ENCODE assay signal across 8 cellular contexts in genomic region chr16:31074073-31074813, GRCh38. TPM values are rescaled to one million over a fixed set of nuclear protein-coding genes. Genes with fewer than 3 reads are reported as not detected.
DNase-seq lines count a peak whose midpoint lies in the region; ATAC-seq and TF ChIP-seq lines count a peak whose summit lies in the region.

A gene with protein sequence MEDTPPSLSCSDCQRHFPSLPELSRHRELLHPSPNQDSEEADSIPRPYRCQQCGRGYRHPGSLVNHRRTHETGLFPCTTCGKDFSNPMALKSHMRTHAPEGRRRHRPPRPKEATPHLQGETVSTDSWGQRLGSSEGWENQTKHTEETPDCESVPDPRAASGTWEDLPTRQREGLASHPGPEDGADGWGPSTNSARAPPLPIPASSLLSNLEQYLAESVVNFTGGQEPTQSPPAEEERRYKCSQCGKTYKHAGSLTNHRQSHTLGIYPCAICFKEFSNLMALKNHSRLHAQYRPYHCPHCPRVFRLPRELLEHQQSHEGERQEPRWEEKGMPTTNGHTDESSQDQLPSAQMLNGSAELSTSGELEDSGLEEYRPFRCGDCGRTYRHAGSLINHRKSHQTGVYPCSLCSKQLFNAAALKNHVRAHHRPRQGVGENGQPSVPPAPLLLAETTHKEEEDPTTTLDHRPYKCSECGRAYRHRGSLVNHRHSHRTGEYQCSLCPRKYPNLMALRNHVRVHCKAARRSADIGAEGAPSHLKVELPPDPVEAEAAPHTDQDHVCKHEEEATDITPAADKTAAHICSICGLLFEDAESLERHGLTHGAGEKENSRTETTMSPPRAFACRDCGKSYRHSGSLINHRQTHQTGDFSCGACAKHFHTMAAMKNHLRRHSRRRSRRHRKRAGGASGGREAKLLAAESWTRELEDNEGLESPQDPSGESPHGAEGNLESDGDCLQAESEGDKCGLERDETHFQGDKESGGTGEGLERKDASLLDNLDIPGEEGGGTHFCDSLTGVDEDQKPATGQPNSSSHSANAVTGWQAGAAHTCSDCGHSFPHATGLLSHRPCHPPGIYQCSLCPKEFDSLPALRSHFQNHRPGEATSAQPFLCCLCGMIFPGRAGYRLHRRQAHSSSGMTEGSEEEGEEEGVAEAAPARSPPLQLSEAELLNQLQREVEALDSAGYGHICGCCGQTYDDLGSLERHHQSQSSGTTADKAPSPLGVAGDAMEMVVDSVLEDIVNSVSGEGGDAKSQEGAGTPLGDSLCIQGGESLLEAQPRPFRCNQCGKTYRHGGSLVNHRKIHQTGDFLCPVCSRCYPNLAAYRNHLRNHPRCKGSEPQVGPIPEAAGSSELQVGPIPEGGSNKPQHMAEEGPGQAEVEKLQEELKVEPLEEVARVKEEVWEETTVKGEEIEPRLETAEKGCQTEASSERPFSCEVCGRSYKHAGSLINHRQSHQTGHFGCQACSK (N-terminal part only) (plus strand): TSS chr16:31074422. CDS start chr16:31076325, 1,903 bp downstream.
Gene ZNF668 (minus strand): TSS chr16:31074240. CDS start chr16:31064459, 9,781 bp downstream.

- peak within 1 kb of the TSS; percentile 96 for H3K27ac ChIP-seq in GM23338 (ENCODE audit: low read depth)
- H3K27ac ChIP-seq in fibroblast of lung (ENCODE audit: insufficient read depth, low read length) = peak within 1 kb of the TSS; percentile 97
- H3K27ac ChIP-seq in naive thymus-derived CD4-positive, alpha-beta T cell (ENCODE audit: low read depth, low read length) = peak within 1 kb of the TSS; percentile 91

- TF ChIP-seq CTCF in GM23338 (conservative IDR thresholded peaks at IDR 0.05; ENCODE audit: low read depth in 2 of 2) (no peak), fibroblast of lung (conservative IDR thresholded peaks at IDR 0.05 in 1 of 2, IDR thresholded peaks at IDR 0.05 in 1 of 2; ENCODE audit: low read depth in 1 of 2, low read length in 2 of 2) (no peak)

- H3K9ac ChIP-seq in fibroblast of lung (ENCODE audit: insufficient read depth, low read length) = peak within 1 kb of the TSS; percentile 96

- H3K27me3 ChIP-seq in GM23338 (ENCODE audit: insufficient read depth) = no peaks in the 10 kb centered on the region
- no peaks in the 10 kb centered on the region for H3K27me3 ChIP-seq in fibroblast of lung (ENCODE audit: control insufficient read depth, insufficient read depth, low read length)
- H3K27me3 ChIP-seq in naive thymus-derived CD4-positive, alpha-beta T cell (ENCODE audit: control insufficient read depth in 2 of 2, insufficient read depth in 2 of 2, low read length in 2 of 2) = no peaks in the 10 kb centered on the region

- peaks cover 19% of the 10 kb centered on the region for H3K4me1 Mint-ChIP-seq in GM23338
- peaks cover 31 to 48% (median 35%) of the 10 kb centered on the region in 7 donors for H3K4me1 Mint-ChIP-seq in naive thymus-derived CD4-positive, alpha-beta T cell
- peaks cover 30 to 38% of the 10 kb centered on the region in 2 donors for H3K4me1 Mint-ChIP-seq in stimulated activated naive B cell treated with anti-CD40 and anti-IgM and Interleukin-4, amounts not matched to agents 10 μg/mL and 1 μg/mL and 100 μg/mL, for 72 hours

- H3K36me3 Mint-ChIP-seq in GM23338 (ENCODE audit: low read depth) = peaks cover 31% of the 10 kb centered on the region
- peaks cover 0 to 24% (median 7%) of the 10 kb centered on the region in 5 donors for H3K36me3 Mint-ChIP-seq in naive thymus-derived CD4-positive, alpha-beta T cell
- peaks cover 14 to 36% of the 10 kb centered on the region in 2 donors for H3K36me3 Mint-ChIP-seq in stimulated activated naive B cell treated with anti-CD40 and anti-IgM and Interleukin-4, amounts not matched to agents 10 μg/mL and 1 μg/mL and 100 μg/mL, for 72 hours

- peak within 1 kb of the TSS; percentile 98 for H3K27ac Mint-ChIP-seq in GM23338
- H3K27ac Mint-ChIP-seq in naive thymus-derived CD4-positive, alpha-beta T cell = peak within 1 kb of the TSS; percentile 92 to 98 (median 97)
- peak within 1 kb of the TSS; percentile 98 for H3K27ac Mint-ChIP-seq in stimulated activated naive B cell treated with anti-CD40 and anti-IgM and Interleukin-4, amounts not matched to agents 10 μg/mL and 1 μg/mL and 100 μg/mL, for 72 hours

- peak; percentile 81 for ATAC-seq in GM23338
- ATAC-seq in naive thymus-derived CD4-positive, alpha-beta T cell = peak; percentile 90
- peak; percentile 83 to 85 for ATAC-seq in stimulated activated naive B cell treated with anti-CD40 and anti-IgM and Interleukin-4, amounts not matched to agents 10 μg/mL and 1 μg/mL and 100 μg/mL, for 72 hours (replicated peaks)

- H3K4me2 ChIP-seq in GM23338 = peak within 1 kb of the TSS; percentile 86
- H3K4me2 ChIP-seq in fibroblast of lung (ENCODE audit: extremely low read depth, insufficient read depth, low read length) = peak within 1 kb of the TSS; percentile 95

- H3K4me3 ChIP-seq in GM23338 (peak within 1 kb of the TSS; percentile 90), fibroblast of lung (replicated peaks in 1 of 4; ENCODE audit: control extremely low read depth in 1 of 4, insufficient read depth in 1 of 4, low read depth in 3 of 4, low read length in 4 of 4) (peak within 1 kb of the TSS; percentile 77 to 95 (median 90))
- peak within 1 kb of the TSS; percentile 89 for H3K4me3 ChIP-seq in naive thymus-derived CD4-positive, alpha-beta T cell (ENCODE audit: low read length)

- H3F3A ChIP-seq in GM23338 (replicated peaks; ENCODE audit: low read depth) = no peaks in the 10 kb centered on the region

- intact Hi-C loops in naive thymus-derived CD4-positive, alpha-beta T cell (cut with micrococcal nuclease) = loop anchor here (1.0 to 5.0 kb wide), 22 partner anchors 20 to 799 kb away; partner anchors contain the start of genes ARMC5 (in 2 of the 2), BCKDK (in 2 of the 2), FUS (in 2 of the 2) and KAT8 (in 2 of the 2)

- no peaks in the 10 kb centered on the region; the same call in 2 of the 3 replicates for H3K9me3 Mint-ChIP-seq in GM23338
- H3K9me3 Mint-ChIP-seq in naive thymus-derived CD4-positive, alpha-beta T cell = peaks cover 0 to 1% (median 0%) of the 10 kb centered on the region in 11 donors
- no peaks in the 10 kb centered on the region for H3K9me3 Mint-ChIP-seq in stimulated activated naive B cell treated with anti-CD40 and anti-IgM and Interleukin-4, amounts not matched to agents 10 μg/mL and 1 μg/mL and 100 μg/mL, for 72 hours

- H3K27me3 Mint-ChIP-seq in GM23338 (ENCODE audit: insufficient read depth, low read depth, poor library complexity) = peaks cover 8% of the 10 kb centered on the region
- H3K27me3 Mint-ChIP-seq in naive thymus-derived CD4-positive, alpha-beta T cell = no peaks in the 10 kb centered on the region
- H3K27me3 Mint-ChIP-seq in stimulated activated naive B cell treated with anti-CD40 and anti-IgM and Interleukin-4, amounts not matched to agents 10 μg/mL and 1 μg/mL and 100 μg/mL, for 72 hours = no peaks in the 10 kb centered on the region

- CTCF ChIA-PET in naive thymus-derived CD4-positive, alpha-beta T cell (lab: Charles Lee) = interaction anchor here (0.6 to 1.9 kb wide), 5 partner anchors 43 to 795 kb away, joined by 3 to 10 read pairs (median 3); partner anchors contain the start of gene KAT8

- H3K4me1 ChIP-seq in GM23338 (ENCODE audit: insufficient read depth) (peaks cover 14% of the 10 kb centered on the region), fibroblast of lung (ENCODE audit: control insufficient read depth, extremely low read depth, insufficient read depth, low read length) (no peaks in the 10 kb centered on the region)
- H3K4me1 ChIP-seq in naive thymus-derived CD4-positive, alpha-beta T cell (ENCODE audit: control insufficient read depth in 2 of 2, insufficient read depth in 2 of 2, low read length in 2 of 2) = peaks cover 9 to 18% of the 10 kb centered on the region in 2 donors

- no peaks in the 10 kb centered on the region for H3K9me3 ChIP-seq in fibroblast of lung (ENCODE audit: control insufficient read depth, insufficient read depth, low read depth, low read length)
- no peaks in the 10 kb centered on the region for H3K9me3 ChIP-seq in naive thymus-derived CD4-positive, alpha-beta T cell (ENCODE audit: control insufficient read depth in 2 of 3, low read length in 3 of 3)

- H3K79me2 ChIP-seq in GM23338 (replicated peaks; ENCODE audit: insufficient read depth) (peaks cover 58% of the 10 kb centered on the region), fibroblast of lung (ENCODE audit: control insufficient read depth, insufficient read depth, low read length) (peaks cover 72% of the 10 kb centered on the region)

- peak within 1 kb of the TSS; percentile 98 for H2AFZ ChIP-seq in GM23338
- H2AFZ ChIP-seq in fibroblast of lung (ENCODE audit: low read length) = peak within 1 kb of the TSS; percentile 61

- H4K20me1 ChIP-seq in GM23338 (replicated peaks; ENCODE audit: insufficient read depth) (no peaks in the 10 kb centered on the region; the same call in 1 of the 2 replicates), fibroblast of lung (ENCODE audit: control insufficient read depth, extremely low read depth, insufficient read depth, low read length) (no peaks in the 10 kb centered on the region)

- no peaks in the 10 kb centered on the region for H3K9me2 ChIP-seq in GM23338 (ENCODE audit: insufficient read depth)

- POLR2A ChIA-PET in naive thymus-derived CD4-positive, alpha-beta T cell (lab: Charles Lee) = interaction anchor here (0.6 to 3.9 kb wide), 32 partner anchors 9 to 798 kb away, joined by 3 to 49 read pairs (median 5); partner anchors contain the start of genes ARMC5, FBRS, FUS and KAT8

- peaks cover 7% of the 10 kb centered on the region; the same call in 1 of the 2 replicates for H3K36me3 ChIP-seq in GM23338 (ENCODE audit: insufficient read depth)
- H3K36me3 ChIP-seq in fibroblast of lung (ENCODE audit: control insufficient read depth, insufficient read depth, low read length) = peaks cover 23% of the 10 kb centered on the region
- peaks cover 0 to 39% (median 17%) of the 10 kb centered on the region in 3 experiments for H3K36me3 ChIP-seq in naive thymus-derived CD4-positive, alpha-beta T cell (ENCODE audit: control insufficient read depth in 2 of 3, insufficient read depth in 3 of 3, low read length in 3 of 3)

- DNase-seq in Daoy (ENCODE audit: low read depth) (peak; percentile 99), GM23338 (ENCODE audit: low spot score) (peak; percentile 100), LHCN-M2 (ENCODE audit: low read depth) (peak; percentile 99), RPMI8226 (peak; percentile 100), fibroblast of lung (ENCODE audit: low read depth in 2 of 2) (peak; percentile 99 to 100)
- peak; percentile 93 to 96 for DNase-seq in activated T-helper 1 cell treated with anti-CD3 and anti-CD28 coated beads, Interleukin-2, amount 50 U/mL, for 16 hours (ENCODE audit: low read depth in 1 of 2, low spot score in 1 of 2)
- peak; percentile 84 to 99 (median 96) for DNase-seq in naive thymus-derived CD4-positive, alpha-beta T cell
- peak; percentile 98 for DNase-seq in stimulated activated naive B cell treated with anti-CD40 and anti-IgM and Interleukin-4, amounts not matched to agents 10 μg/mL and 1 μg/mL and 100 μg/mL, for 72 hours

- H3K4me3 Mint-ChIP-seq in GM23338 = peak within 1 kb of the TSS; percentile 99
- H3K4me3 Mint-ChIP-seq in naive thymus-derived CD4-positive, alpha-beta T cell = peak within 1 kb of the TSS; percentile 85 to 99 (median 96)
- H3K4me3 Mint-ChIP-seq in stimulated activated naive B cell treated with anti-CD40 and anti-IgM and Interleukin-4, amounts not matched to agents 10 μg/mL and 1 μg/mL and 100 μg/mL, for 72 hours = peak within 1 kb of the TSS; percentile 91 to 98

RNA-seq across cellular contexts. Expression of the first gene that starts in this region (rescaled TPM):
- 6.0 and 6.3 TPM in 2 replicates for total RNA-seq in Daoy (2014; rRNA removed; shearing (Covaris generic))
- total RNA-seq in GM23338 (2014; rRNA removed; shearing (Covaris generic)) = 19.3 and 29.3 TPM in 2 replicates
- 5.3 and 6.3 TPM in 2 replicates for polyA plus RNA-seq in GM23338 (2016; fragmentation: Nextera tagmentation; extraction: Ambion mirVana)
- total RNA-seq in LHCN-M2 (2014; rRNA removed) = 28.5 and 33.0 TPM in 2 replicates
- 9.6 TPM for polyA plus RNA-seq in LHCN-M2 (2012)
- 12.3 and 13.2 TPM in 2 replicates for total RNA-seq in fibroblast of lung
- polyA plus RNA-seq in fibroblast of lung = 2.6 and 2.7 TPM in 2 replicates
- 5.9 and 7.2 TPM in 2 replicates for polyA plus RNA-seq in fibroblast of lung (2012)
- polyA minus RNA-seq in fibroblast of lung (ENCODE audit: low replicate concordance) = 23.5 and 34.0 TPM in 2 replicates
- 10 to 100 TPM; 22.2 to 49.1 (median 30.4) TPM for total RNA-seq in naive thymus-derived CD4-positive, alpha-beta T cell
- polyA plus RNA-seq in naive thymus-derived CD4-positive, alpha-beta T cell = 10 to 100 TPM in 1 of 2 donors, 1 to 10 TPM in 1; 3.9 to 13.3 TPM

RNA-seq across cellular contexts. Expression of gene ZNF668, which starts in this region (rescaled TPM):
- 8.7 and 10.5 TPM in 2 replicates for total RNA-seq in Daoy (2014; rRNA removed; shearing (Covaris generic))
- total RNA-seq in GM23338 (2014; rRNA removed; shearing (Covaris generic)) = 13.1 and 20.6 TPM in 2 replicates
- polyA plus RNA-seq in GM23338 (2016; fragmentation: Nextera tagmentation; extraction: Ambion mirVana) (6.2 and 6.5 TPM in 2 replicates), fibroblast of lung (8.1 and 13.8 TPM in 2 replicates)
- total RNA-seq in LHCN-M2 (2014; rRNA removed) (96.0 and 115 TPM in 2 replicates), fibroblast of lung (9.0 and 12.1 TPM in 2 replicates)
- polyA plus RNA-seq in LHCN-M2 (2012) = 34.2 TPM
- 12.2 and 19.1 TPM in 2 replicates for polyA plus RNA-seq in fibroblast of lung (2012)
- 7.0 and 13.7 TPM in 2 replicates for polyA minus RNA-seq in fibroblast of lung (ENCODE audit: low replicate concordance)
- total RNA-seq in naive thymus-derived CD4-positive, alpha-beta T cell = 10 to 100 TPM; 10.7 to 15.2 (median 12.6) TPM
- polyA plus RNA-seq in naive thymus-derived CD4-positive, alpha-beta T cell = 10 to 100 TPM in 1 of 2 donors, 1 to 10 TPM in 1; 6.1 to 14.0 TPM

Comparison
In these comparisons a context has a peak if more than half of its experiments do, and no peak if none do; other contexts are left out.
1. Peak in every context shown above with its lines: DNase-seq, ATAC-seq, H3K4me3 ChIP-seq and H3K27ac ChIP-seq.